16 cellular contexts compared by ENCODE assay signal in genomic region chr1:7313081-7313546, GRCh38.
DNase-seq lines count a peak whose midpoint lies in the region; ATAC-seq and TF ChIP-seq lines count a peak whose summit lies in the region.
"Had no signal": no experiment of that assay in that cellular context is flagged by ENCODE, and none has a peak within 500 bp of the region (broad histone marks: within the 10 kb centered on the region; RNA-seq: fewer than 3 reads in every experiment).

No MANE protein-coding gene starts in this region.

- TF ChIP-seq CTCF in IMR-90 (conservative IDR thresholded peaks at IDR 0.05; ENCODE audit: low read depth, low read length) (no peak), RWPE2 (IDR thresholded peaks at IDR 0.05; ENCODE audit: poor library complexity, severe bottlenecking) (no peak), fibroblast of lung (conservative IDR thresholded peaks at IDR 0.05 in 1 of 2, IDR thresholded peaks at IDR 0.05 in 1 of 2; ENCODE audit: low read depth in 1 of 2, low read length in 2 of 2) (no peak), retinal pigment epithelial cell (conservative IDR thresholded peaks at IDR 0.05; ENCODE audit: low read depth, low read length) (no peak), coronary artery (IDR thresholded peaks at IDR 0.05) (no peak)

- no peak overlapping the region; the same call in 1 of the 2 replicates for H3K56ac ChIP-seq in IMR-90 (ENCODE audit: extremely low read depth, insufficient read depth, low read length)

- H3K4me2 ChIP-seq in IMR-90 (ENCODE audit: low read depth, low read length) (peak overlapping the region; percentile 36; the same call in 1 of the 2 replicates), fibroblast of lung (ENCODE audit: extremely low read depth, insufficient read depth, low read length) (no peak overlapping the region)
- H3K4me2 ChIP-seq: KMS-11 had no signal

- H3K79me1 ChIP-seq in IMR-90 (ENCODE audit: low read depth in 1 of 2, low read length in 2 of 2): no peaks in the 10 kb centered on the region

- peak; percentile 44 for DNase-seq in IMR-90
- no peak for DNase-seq in RWPE2 (ENCODE audit: low spot score)
- peak in 1 of 2 donors; percentile 72 for DNase-seq in fibroblast of lung (ENCODE audit: low read depth in 2 of 2)
- DNase-seq in retinal pigment epithelial cell (ENCODE audit: low read depth): peak; percentile 69
- DNase-seq in coronary artery (ENCODE audit: low spot score): no peak
- DNase-seq in stimulated activated CD4-positive, alpha-beta T cell treated with anti-CD3 and anti-CD28 coated beads, Interleukin-2, amount 100 ng/mL, for 24 hours: no peak
- DNase-seq in NCI-H2107 treated with DMSO at 0.1 percent for 48 hours (lab: John Stamatoyannopoulos, UW; ENCODE audit: unreplicated experiment): no peak
- DNase-seq: activated CD4-positive, alpha-beta T cell treated with anti-CD3 and anti-CD28 coated beads, Interleukin-2, amount 50 U/mL, for 4 hours; activated gamma-delta T cell treated with Interleukin-2 at 50 U/mL for 16 hours; body of pancreas; heart right ventricle; left ventricle myocardium superior; testis had no signal

- H2BK15ac ChIP-seq in IMR-90 (ENCODE audit: low read depth, low read length): 0 out of 3 replicates have a peak overlapping the region, but pooled peaks have one; percentile 2

- no TSS peak for BruUV-seq in IMR-90 (replicated peaks; lab: Mats Ljungman, UMichigan)

- H3K4me1 ChIP-seq in IMR-90 (ENCODE audit: control insufficient read depth, insufficient read depth, low read length): peaks cover 8% of the 10 kb centered on the region
- peaks cover 10% of the 10 kb centered on the region for H3K4me1 ChIP-seq in RWPE2 (ENCODE audit: insufficient read depth, poor library complexity, severe bottlenecking)
- H3K4me1 ChIP-seq in fibroblast of lung (ENCODE audit: control insufficient read depth, extremely low read depth, insufficient read depth, low read length): no peaks in the 10 kb centered on the region
- H3K4me1 ChIP-seq: body of pancreas, heart right ventricle, testis had no signal

- H3K36me3 ChIP-seq in IMR-90 (ENCODE audit: control insufficient read depth, insufficient read depth, low read length): no peaks in the 10 kb centered on the region
- no peaks in the 10 kb centered on the region for H3K36me3 ChIP-seq in RWPE2 (ENCODE audit: low read depth)
- H3K36me3 ChIP-seq in fibroblast of lung (ENCODE audit: control insufficient read depth, insufficient read depth, low read length): no peaks in the 10 kb centered on the region
- H3K36me3 ChIP-seq: heart right ventricle, neutrophil had no signal

- in situ Hi-C loops in IMR-90 (cut with MboI; ENCODE audit: low sequenced_read_pairs): no loop called here

- H3K4me3 Mint-ChIP-seq in stimulated activated memory B cell treated with anti-CD40 and anti-IgM and Interleukin-4, amounts not matched to agents 10 μg/mL and 1 μg/mL and 100 μg/mL, for 72 hours: no peak overlapping the region

- H3K27ac ChIP-seq in IMR-90 (ENCODE audit: insufficient read depth, low read length) (no peak overlapping the region; the same call in 1 of the 2 replicates), RWPE2 (ENCODE audit: poor library complexity, severe bottlenecking) (no peak overlapping the region), fibroblast of lung (ENCODE audit: insufficient read depth, low read length) (no peak overlapping the region), coronary artery (no peak overlapping the region)
- H3K27ac ChIP-seq: body of pancreas, heart right ventricle, KMS-11, neutrophil, testis had no signal

- H3K27me3 ChIP-seq in IMR-90 (ENCODE audit: control insufficient read depth, insufficient read depth, low read length): no peaks in the 10 kb centered on the region
- no peaks in the 10 kb centered on the region for H3K27me3 ChIP-seq in RWPE2 (ENCODE audit: insufficient read depth, poor library complexity, severe bottlenecking)
- no peaks in the 10 kb centered on the region for H3K27me3 ChIP-seq in fibroblast of lung (ENCODE audit: control insufficient read depth, insufficient read depth, low read length)
- H3K27me3 ChIP-seq: body of pancreas, heart right ventricle, neutrophil, testis had no signal

- CTCF ChIA-PET in IMR-90 (lab: Yijun Ruan, JAX): interaction anchor here (1.2 kb wide), 1 partner anchor 9 kb away, joined by 3 read pairs; no protein-coding TSS in a partner anchor

- H3K23ac ChIP-seq in IMR-90 (ENCODE audit: low read depth, low read length): no peak overlapping the region

- dilution Hi-C loops in IMR-90 (cut with HindIII; ENCODE audit: low sequenced_read_pairs, unreplicated experiment): no loop called here

- no peaks in the 10 kb centered on the region for H3K9me3 ChIP-seq in IMR-90 (ENCODE audit: control insufficient read depth, insufficient read depth, low read length)
- H3K9me3 ChIP-seq in RWPE2 (ENCODE audit: severe bottlenecking): no peaks in the 10 kb centered on the region
- no peaks in the 10 kb centered on the region for H3K9me3 ChIP-seq in fibroblast of lung (ENCODE audit: control insufficient read depth, insufficient read depth, low read depth, low read length)
- H3K9me3 ChIP-seq: body of pancreas, neutrophil, testis had no signal

- ATAC-seq in IMR-90 (ENCODE audit: low read depth): peak; percentile 70; the same call in 1 of the 2 replicates
- ATAC-seq in RWPE2 (ENCODE audit: low read depth): peak; percentile 33; the same call in 1 of the 3 replicates
- ATAC-seq in stimulated activated memory B cell treated with anti-CD40 and anti-IgM and Interleukin-4, amounts not matched to agents 10 μg/mL and 1 μg/mL and 100 μg/mL, for 72 hours: no peak
- ATAC-seq: body of pancreas, heart right ventricle, left ventricle myocardium superior had no signal

- POLR2A ChIA-PET in IMR-90 (lab: Charles Lee; ENCODE audit: unreplicated experiment): interaction anchor here (0.5 kb wide), 1 partner anchor 607 kb away, joined by 3 read pairs; no protein-coding TSS in a partner anchor

- peaks cover 3% of the 10 kb centered on the region; the same call in 1 of the 2 replicates for H3K9me1 ChIP-seq in IMR-90 (ENCODE audit: insufficient read depth, low read length)

- H4K20me1 ChIP-seq in IMR-90 (ENCODE audit: insufficient read depth, low read length) (no peaks in the 10 kb centered on the region), fibroblast of lung (ENCODE audit: control insufficient read depth, extremely low read depth, insufficient read depth, low read length) (no peaks in the 10 kb centered on the region)

- TF ChIP-seq RAD21 in IMR-90 (IDR thresholded peaks at IDR 0.05; ENCODE audit: low read length): no peak

- H3K4me3 ChIP-seq in IMR-90 (ENCODE audit: insufficient read depth, low read depth, low read length): no peak overlapping the region
- H3K4me3 ChIP-seq in RWPE2 (ENCODE audit: severe bottlenecking): no peak overlapping the region
- H3K4me3 ChIP-seq in fibroblast of lung (replicated peaks in 1 of 4; ENCODE audit: control extremely low read depth in 1 of 4, insufficient read depth in 1 of 4, low read depth in 3 of 4, low read length in 4 of 4): no peak overlapping the region
- no peak overlapping the region for H3K4me3 ChIP-seq in retinal pigment epithelial cell (ENCODE audit: low read length)
- no peak overlapping the region for H3K4me3 ChIP-seq in coronary artery
- H3K4me3 ChIP-seq: body of pancreas, heart right ventricle, testis had no signal

- H4K91ac ChIP-seq in IMR-90 (ENCODE audit: insufficient read depth, low read depth, low read length): peak overlapping the region; percentile 50; the same call in 1 of the 2 replicates

- peak overlapping the region; percentile 79 for H2AK9ac ChIP-seq in IMR-90 (replicated peaks; ENCODE audit: low read depth, low read length, poor library complexity)

- H3K27ac Mint-ChIP-seq in stimulated activated memory B cell treated with anti-CD40 and anti-IgM and Interleukin-4, amounts not matched to agents 10 μg/mL and 1 μg/mL and 100 μg/mL, for 72 hours: no peak overlapping the region

- 80% methylated on average over 2 of the region's 8 CpGs; no CpG with 5 or more reads in 1 of the 2 experiments for WGBS in IMR-90 (ENCODE audit: extremely low coverage in 2 of 2, insufficient read length in 1 of 2), 2 experiments

- no peaks in the 10 kb centered on the region for H3K36me3 Mint-ChIP-seq in stimulated activated memory B cell treated with anti-CD40 and anti-IgM and Interleukin-4, amounts not matched to agents 10 μg/mL and 1 μg/mL and 100 μg/mL, for 72 hours

- H2BK120ac ChIP-seq in IMR-90 (ENCODE audit: low read depth, low read length): peak overlapping the region; percentile 54

- H3K4me1 Mint-ChIP-seq in stimulated activated memory B cell treated with anti-CD40 and anti-IgM and Interleukin-4, amounts not matched to agents 10 μg/mL and 1 μg/mL and 100 μg/mL, for 72 hours: no peaks in the 10 kb centered on the region

- H3K9ac ChIP-seq in IMR-90 (ENCODE audit: low read depth, low read length) (no peak overlapping the region), fibroblast of lung (ENCODE audit: insufficient read depth, low read length) (no peak overlapping the region)
- H3K9ac ChIP-seq: KMS-11 had no signal

- H3K9me3 Mint-ChIP-seq in stimulated activated memory B cell treated with anti-CD40 and anti-IgM and Interleukin-4, amounts not matched to agents 10 μg/mL and 1 μg/mL and 100 μg/mL, for 72 hours: peaks cover 4% of the 10 kb centered on the region

- no peak for TF ChIP-seq POLR2A in IMR-90 (IDR thresholded peaks at IDR 0.05; ENCODE audit: low read depth, low read length)

- H3K14ac ChIP-seq in IMR-90 (replicated peaks; ENCODE audit: low read depth, low read length): peak overlapping the region; percentile 64

- intact Hi-C loops in IMR-90 (cut with micrococcal nuclease): no loop called here

- H4K8ac ChIP-seq in IMR-90 (ENCODE audit: low read depth in 2 of 2, low read length in 2 of 2): peak overlapping the region; percentile 5 to 74; a peak in 2 of 4 replicates

- H2AFZ ChIP-seq in IMR-90 (replicated peaks; ENCODE audit: low read length, poor library complexity) (peak overlapping the region; percentile 82), fibroblast of lung (ENCODE audit: low read length) (peak overlapping the region; percentile 23)

- H4K5ac ChIP-seq in IMR-90 (ENCODE audit: low read depth, low read length): peak overlapping the region; percentile 76; the same call in 1 of the 2 replicates

- H2AK5ac ChIP-seq in IMR-90 (ENCODE audit: low read depth, low read length): 0 out of 2 replicates have a peak overlapping the region, but pooled peaks have one; percentile 35

- peaks cover 36% of the 10 kb centered on the region for H3K27me3 Mint-ChIP-seq in stimulated activated memory B cell treated with anti-CD40 and anti-IgM and Interleukin-4, amounts not matched to agents 10 μg/mL and 1 μg/mL and 100 μg/mL, for 72 hours

- peak overlapping the region; percentile 39; the same call in 1 of the 2 replicates for H2BK20ac ChIP-seq in IMR-90 (ENCODE audit: low read depth, low read length)

- peak overlapping the region; percentile 41; the same call in 1 of the 2 replicates for H3K4ac ChIP-seq in IMR-90 (ENCODE audit: low read depth, low read length)

- H3K18ac ChIP-seq in IMR-90 (ENCODE audit: low read depth, low read length): peak overlapping the region; percentile 60; the same call in 1 of the 2 replicates

- H2BK5ac ChIP-seq in IMR-90 (ENCODE audit: low read depth, low read length, poor library complexity, severe bottlenecking): peak overlapping the region; percentile 75

- H3K79me2 ChIP-seq in fibroblast of lung (ENCODE audit: control insufficient read depth, insufficient read depth, low read length): no peaks in the 10 kb centered on the region

TF ChIP-seq in IMR-90, 13 proteins besides CTCF, POLR2A, EP300 and RAD21 (continues in another document):
- no peak for TF ChIP-seq RFX5 (IDR thresholded peaks at IDR 0.05; ENCODE audit: low read depth, low read length)

Comparison
In these comparisons a context has a peak if more than half of its experiments do, and no peak if none do; other contexts are left out.
1. DNase-seq: peak in IMR-90 (single experiment) and retinal pigment epithelial cell (single experiment); none in RWPE2 (single experiment), coronary artery (single experiment), stimulated activated CD4-positive, alpha-beta T cell treated with anti-CD3 and anti-CD28 coated beads, Interleukin-2, amount 100 ng/mL, for 24 hours (0 of 2) and NCI-H2107 treated with DMSO at 0.1 percent for 48 hours (single experiment).